In the genomic region with DNA sequence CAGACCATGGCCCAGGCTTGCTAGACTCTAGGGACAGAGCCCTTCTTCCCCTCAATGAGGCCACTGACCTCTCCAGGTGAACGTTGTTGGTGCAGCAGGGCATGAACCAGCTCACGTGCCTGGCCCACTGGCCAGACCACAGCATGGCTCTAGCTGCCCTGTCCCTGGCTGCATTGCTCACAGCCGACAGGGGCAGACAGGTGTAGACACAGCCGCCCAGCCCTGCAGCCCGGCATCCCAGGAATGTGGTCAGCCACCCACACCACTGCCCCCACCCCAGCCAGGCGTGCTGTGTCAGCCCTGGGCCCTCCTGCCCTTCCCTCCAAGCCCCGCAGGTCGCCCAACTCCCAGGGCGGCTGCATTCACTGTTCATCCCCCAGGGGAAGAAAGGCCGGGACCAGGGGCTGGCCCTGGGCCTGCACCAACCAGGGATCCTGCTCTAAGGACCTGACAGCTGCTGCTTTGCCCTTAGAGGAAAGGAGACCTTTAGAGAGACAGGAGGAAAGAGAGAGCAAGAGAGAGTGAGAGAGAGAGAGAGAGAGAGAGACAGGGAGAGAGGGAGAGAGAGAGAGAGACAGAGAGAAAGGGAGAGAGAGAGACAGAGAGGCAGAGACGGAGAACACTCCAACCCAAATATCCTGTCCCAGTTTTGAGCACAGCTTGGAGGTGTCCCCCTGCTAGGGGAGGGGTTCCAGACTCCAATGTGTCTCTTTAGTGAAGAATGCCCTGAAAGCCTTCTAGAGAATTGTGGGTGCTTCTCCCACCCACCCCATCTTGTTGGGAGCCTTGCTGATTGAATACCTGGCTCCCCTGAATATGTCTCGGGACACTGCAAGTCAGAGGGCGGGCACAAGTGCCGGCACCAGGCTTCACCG, we compare ENCODE assay signal across 1 cellular context.
TF ChIP-seq lines count a peak whose summit lies in the region.

No MANE protein-coding gene starts in this region.

TF ChIP-seq in IMR-90, 13 proteins besides CTCF, POLR2A, EP300 and RAD21:
- no peak for TF ChIP-seq BHLHE40 (IDR thresholded peaks at IDR 0.05; ENCODE audit: low read depth, low read length)
- TF ChIP-seq MAZ (IDR thresholded peaks at IDR 0.05; ENCODE audit: borderline replicate concordance, low read depth, low read length), result no peak
- no peak for TF ChIP-seq RCOR1 (IDR thresholded peaks at IDR 0.05; ENCODE audit: insufficient replicate concordance, low read length)
- no peak for TF ChIP-seq CHD1 (IDR thresholded peaks at IDR 0.05; ENCODE audit: low read depth, low read length)
- TF ChIP-seq NFE2L2 (IDR thresholded peaks at IDR 0.05; ENCODE audit: low read depth, low read length), result no peak
- TF ChIP-seq, protein P1, sequence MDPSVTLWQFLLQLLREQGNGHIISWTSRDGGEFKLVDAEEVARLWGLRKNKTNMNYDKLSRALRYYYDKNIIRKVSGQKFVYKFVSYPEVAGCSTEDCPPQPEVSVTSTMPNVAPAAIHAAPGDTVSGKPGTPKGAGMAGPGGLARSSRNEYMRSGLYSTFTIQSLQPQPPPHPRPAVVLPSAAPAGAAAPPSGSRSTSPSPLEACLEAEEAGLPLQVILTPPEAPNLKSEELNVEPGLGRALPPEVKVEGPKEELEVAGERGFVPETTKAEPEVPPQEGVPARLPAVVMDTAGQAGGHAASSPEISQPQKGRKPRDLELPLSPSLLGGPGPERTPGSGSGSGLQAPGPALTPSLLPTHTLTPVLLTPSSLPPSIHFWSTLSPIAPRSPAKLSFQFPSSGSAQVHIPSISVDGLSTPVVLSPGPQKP (IDR thresholded peaks at IDR 0.05; ENCODE audit: borderline replicate concordance, low read depth, low read length), result no peak
- no peak for TF ChIP-seq MXI1 (IDR thresholded peaks at IDR 0.05; ENCODE audit: borderline replicate concordance, low read depth, low read length)
- no peak for TF ChIP-seq RFX5 (IDR thresholded peaks at IDR 0.05; ENCODE audit: low read depth, low read length)
- no peak for TF ChIP-seq CEBPB (IDR thresholded peaks at IDR 0.05; ENCODE audit: low read depth, low read length)
- TF ChIP-seq, protein P2, sequence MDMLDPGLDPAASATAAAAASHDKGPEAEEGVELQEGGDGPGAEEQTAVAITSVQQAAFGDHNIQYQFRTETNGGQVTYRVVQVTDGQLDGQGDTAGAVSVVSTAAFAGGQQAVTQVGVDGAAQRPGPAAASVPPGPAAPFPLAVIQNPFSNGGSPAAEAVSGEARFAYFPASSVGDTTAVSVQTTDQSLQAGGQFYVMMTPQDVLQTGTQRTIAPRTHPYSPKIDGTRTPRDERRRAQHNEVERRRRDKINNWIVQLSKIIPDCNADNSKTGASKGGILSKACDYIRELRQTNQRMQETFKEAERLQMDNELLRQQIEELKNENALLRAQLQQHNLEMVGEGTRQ (IDR thresholded peaks at IDR 0.05; ENCODE audit: low read depth, low read length), result no peak
- no peak for TF ChIP-seq MAFK (IDR thresholded peaks at IDR 0.05; ENCODE audit: low read depth, low read length)
- no peak for TF ChIP-seq FOS (IDR thresholded peaks at IDR 0.05; ENCODE audit: low read depth, low read length)
- no peak for TF ChIP-seq SMC3 (IDR thresholded peaks at IDR 0.05; ENCODE audit: low read depth, low read length)
